9 cellular contexts compared by ENCODE assay signal in genomic region chrX:42714981-42715688, GRCh38.
DNase-seq lines count a peak whose midpoint lies in the region; ATAC-seq and TF ChIP-seq lines count a peak whose summit lies in the region.
"Had no signal": no experiment of that assay in that cellular context is flagged by ENCODE, and none has a peak within 500 bp of the region (broad histone marks: within the 10 kb centered on the region; RNA-seq: fewer than 3 reads in every experiment).

No MANE protein-coding gene starts in this region.

- H3K27me3 Mint-ChIP-seq in activated T-cell treated with anti-CD3 and anti-CD28 coated beads, Interleukin-2, amount 50 U/mL, for 4 hours (ENCODE audit: low read depth), result no peaks in the 10 kb centered on the region

- ATAC-seq in activated T-cell treated with anti-CD3 and anti-CD28 coated beads, Interleukin-2, amount 50 U/mL, for 4 hours, result peak; percentile 54 to 55
- peak; percentile 89 for ATAC-seq in foreskin keratinocyte

- no peaks in the 10 kb centered on the region for H3K4me1 ChIP-seq in foreskin keratinocyte
- H3K4me1 ChIP-seq: upper lobe of left lung had no signal

- DNase-seq in NCI-H2107 treated with DMSO at 0.1 percent for 48 hours (lab: John Stamatoyannopoulos, UW; ENCODE audit: unreplicated experiment) (peak; percentile 0), NCI-H2107 (lab: John Stamatoyannopoulos, UW) (no peak), NCI-H2227 (lab: John Stamatoyannopoulos, UW; ENCODE audit: unreplicated experiment) (peak; percentile 55), foreskin keratinocyte (peak; percentile 24 to 50), nucleus accumbens (lab: John Stamatoyannopoulos, UW) (peak in 52 of 56 donors; percentile 0 to 80 (median 49)), DMS79 treated with DMSO at 0.1 percent for 48 hours (lab: John Stamatoyannopoulos, UW) (no peak), NCI-H187 (lab: John Stamatoyannopoulos, UW) (no peak)
- DNase-seq in activated T-cell treated with anti-CD3 and anti-CD28 coated beads, Interleukin-2, amount 50 U/mL, for 4 hours, result peak; percentile 18

- peaks cover 8% of the 10 kb centered on the region for H3K4me1 Mint-ChIP-seq in activated T-cell treated with anti-CD3 and anti-CD28 coated beads, Interleukin-2, amount 50 U/mL, for 4 hours (ENCODE audit: low read depth)

- no peaks in the 10 kb centered on the region for H3K9me3 Mint-ChIP-seq in activated T-cell treated with anti-CD3 and anti-CD28 coated beads, Interleukin-2, amount 50 U/mL, for 4 hours

- peak; percentile 68 for TF ChIP-seq CTCF in foreskin keratinocyte (conservative IDR thresholded peaks at IDR 0.05)

- H3K36me3 Mint-ChIP-seq in activated T-cell treated with anti-CD3 and anti-CD28 coated beads, Interleukin-2, amount 50 U/mL, for 4 hours (ENCODE audit: insufficient read depth), result no peaks in the 10 kb centered on the region

- no peaks in the 10 kb centered on the region for H3K27me3 ChIP-seq in foreskin keratinocyte
- H3K27me3 ChIP-seq: upper lobe of left lung had no signal

- no peak overlapping the region for H3K27ac ChIP-seq in foreskin keratinocyte
- H3K27ac ChIP-seq: upper lobe of left lung had no signal

- H3K4me3 Mint-ChIP-seq in activated T-cell treated with anti-CD3 and anti-CD28 coated beads, Interleukin-2, amount 50 U/mL, for 4 hours, result peak overlapping the region; percentile 19

Comparison
In these comparisons a context has a peak if more than half of its experiments do, and no peak if none do; other contexts are left out.
1. DNase-seq: peak in NCI-H2107 treated with DMSO at 0.1 percent for 48 hours (single experiment), NCI-H2227 (single experiment), activated T-cell treated with anti-CD3 and anti-CD28 coated beads, Interleukin-2, amount 50 U/mL, for 4 hours (single experiment), foreskin keratinocyte (2 of 2) and nucleus accumbens (52 of 56); none in NCI-H2107 (single experiment), DMS79 treated with DMSO at 0.1 percent for 48 hours (single experiment) and NCI-H187 (0 of 2).